ENCODE assay signal across 28 cellular contexts in the genomic region with DNA sequence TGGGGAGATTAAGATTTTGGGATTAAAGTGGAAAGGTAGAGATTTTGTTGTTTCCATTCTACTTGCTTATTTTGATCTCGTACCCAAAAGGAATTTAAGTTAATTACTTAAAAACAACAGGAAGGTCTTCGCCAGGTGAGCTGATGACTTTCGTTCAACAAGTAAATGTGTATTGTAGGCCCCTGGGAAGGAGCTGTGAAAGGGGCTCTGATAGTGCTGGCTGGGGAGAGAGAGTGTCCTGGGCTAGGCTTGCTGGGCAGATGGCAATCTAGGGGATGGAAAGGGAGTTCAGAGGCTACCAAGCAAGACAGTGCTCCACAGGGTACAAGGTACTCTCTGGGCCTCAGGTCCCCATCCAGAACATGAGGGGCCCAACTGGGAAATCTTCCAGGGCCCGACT.
"Had no signal": no experiment of that assay in that cellular context is flagged by ENCODE, and none has a peak within 500 bp of the region (broad histone marks: within the 10 kb centered on the region; RNA-seq: fewer than 3 reads in every experiment).

No MANE protein-coding gene starts in this region.

- H3K27ac ChIP-seq: hepatocyte, left lung, lower lobe of right lung, neutrophil, parathyroid adenoma, right atrium auricular region, right lobe of liver, tibial nerve, uterus had no signal

- DNase-seq: immature natural killer cell; kidney; left colon; left lung; lower lobe of right lung; mammary epithelial cell; mesenchymal stem cell; naive B cell; occipital lobe; right lobe of liver; stimulated activated CD4-positive, alpha-beta T cell treated with anti-CD3 and anti-CD28 coated beads, Interleukin-1b, Interleukin-23, amount 100 ng/mL, for 48 hours; stimulated activated CD4-positive, alpha-beta T cell treated with anti-CD3 and anti-CD28 coated beads, Interleukin-2, amount 100 ng/mL, for 48 hours; stimulated activated CD4-positive, alpha-beta T cell treated with anti-CD3 and anti-CD28 coated beads, Interleukin-4, amount 100 ng/mL, for 4 hours; stimulated activated CD8-positive, alpha-beta memory T cell treated with anti-CD3 and anti-CD28 coated beads, Interleukin-4, amount 100 ng/mL, for 48 hours; stimulated activated naive CD4-positive, alpha-beta T cell treated with Interleukin-2 at 50 U/mL for 16 hours; stimulated activated naive CD8-positive, alpha-beta T cell treated with anti-CD3 and anti-CD28 coated beads, Interleukin-15, amount 100 ng/mL, for 72 hours; uterus had no signal

- H3K27ac Mint-ChIP-seq: immature natural killer cell; mesothelial cell of epicardium; natural killer cell treated with Interleukin-12 subunit alpha and Interleukin-12 subunit beta and Interleukin-15 and Interleukin-18, amount 100 ng/mL, for 72 hours; stimulated activated memory B cell treated with anti-CD40 and anti-IgM and Interleukin-4, amounts not matched to agents 10 μg/mL and 1 μg/mL and 100 μg/mL, for 72 hours; type B pancreatic cell had no signal

- H3K9ac ChIP-seq: parathyroid adenoma had no signal

- H3K27me3 ChIP-seq: hepatocyte, left lung, neutrophil, right atrium auricular region, right lobe of liver, tibial nerve, uterus had no signal

- H3K36me3 ChIP-seq: left lung, lower lobe of right lung, neutrophil, right atrium auricular region, right lobe of liver, tibial nerve, uterus had no signal

- H3K27me3 Mint-ChIP-seq: stimulated activated naive CD8-positive, alpha-beta T cell treated with anti-CD3 and anti-CD28 coated beads, Interleukin-15, amount 100 ng/mL, for 72 hours had no signal

- H3K4me3 Mint-ChIP-seq: immature natural killer cell; mesothelial cell of epicardium; naive B cell; natural killer cell treated with Interleukin-12 subunit alpha and Interleukin-12 subunit beta and Interleukin-15 and Interleukin-18, amount 100 ng/mL, for 72 hours; neural crest cell; stimulated activated memory B cell treated with anti-CD40 and anti-IgM and Interleukin-4, amounts not matched to agents 10 μg/mL and 1 μg/mL and 100 μg/mL, for 72 hours; stimulated activated naive CD8-positive, alpha-beta T cell treated with anti-CD3 and anti-CD28 coated beads, Interleukin-15, amount 100 ng/mL, for 72 hours; type B pancreatic cell had no signal

- H3K9me3 Mint-ChIP-seq: mesothelial cell of epicardium; naive B cell; natural killer cell treated with Interleukin-12 subunit alpha and Interleukin-12 subunit beta and Interleukin-15 and Interleukin-18, amount 100 ng/mL, for 72 hours; neural crest cell; stimulated activated memory B cell treated with anti-CD40 and anti-IgM and Interleukin-4, amounts not matched to agents 10 μg/mL and 1 μg/mL and 100 μg/mL, for 72 hours; stimulated activated naive CD8-positive, alpha-beta T cell treated with anti-CD3 and anti-CD28 coated beads, Interleukin-15, amount 100 ng/mL, for 72 hours; type B pancreatic cell had no signal

- H3K4me2 ChIP-seq: hepatocyte, smooth muscle cell had no signal

- H3K36me3 Mint-ChIP-seq: immature natural killer cell; mesothelial cell of epicardium; naive B cell; natural killer cell treated with Interleukin-12 subunit alpha and Interleukin-12 subunit beta and Interleukin-15 and Interleukin-18, amount 100 ng/mL, for 72 hours; stimulated activated memory B cell treated with anti-CD40 and anti-IgM and Interleukin-4, amounts not matched to agents 10 μg/mL and 1 μg/mL and 100 μg/mL, for 72 hours; type B pancreatic cell had no signal

- H3K4me1 Mint-ChIP-seq: immature natural killer cell; stimulated activated memory B cell treated with anti-CD40 and anti-IgM and Interleukin-4, amounts not matched to agents 10 μg/mL and 1 μg/mL and 100 μg/mL, for 72 hours; stimulated activated naive CD8-positive, alpha-beta T cell treated with anti-CD3 and anti-CD28 coated beads, Interleukin-15, amount 100 ng/mL, for 72 hours had no signal

- H3K4me3 ChIP-seq: hepatocyte, left lung, lower lobe of right lung, right atrium auricular region, right lobe of liver, smooth muscle cell, tibial nerve, uterus had no signal

- H3K4me1 ChIP-seq: left lung, parathyroid adenoma, right atrium auricular region, right lobe of liver, uterus had no signal

- ATAC-seq: left colon; left lung; lower lobe of right lung; natural killer cell treated with Interleukin-12 subunit alpha and Interleukin-12 subunit beta and Interleukin-15 and Interleukin-18, amount 100 ng/mL, for 72 hours; right lobe of liver; stimulated activated memory B cell treated with anti-CD40 and anti-IgM and Interleukin-4, amounts not matched to agents 10 μg/mL and 1 μg/mL and 100 μg/mL, for 72 hours; stimulated activated naive CD8-positive, alpha-beta T cell treated with anti-CD3 and anti-CD28 coated beads, Interleukin-15, amount 100 ng/mL, for 72 hours had no signal

- H3K79me2 ChIP-seq: hepatocyte, parathyroid adenoma had no signal
